8 cellular contexts compared by ENCODE assay signal in genomic region chr17:75181608-75182318, GRCh38. TPM values are rescaled to one million over a fixed set of nuclear protein-coding genes. Genes with fewer than 3 reads are reported as not detected.
DNase-seq lines count a peak whose midpoint lies in the region; ATAC-seq and TF ChIP-seq lines count a peak whose summit lies in the region.

No MANE protein-coding gene starts in this region.

- peaks cover 0 to 11% of the 10 kb centered on the region in 2 donors for H3K36me3 ChIP-seq in mucosa of rectum (ENCODE audit: control insufficient read depth in 2 of 2, insufficient read depth in 2 of 2, low read length in 2 of 2)
- H3K36me3 ChIP-seq in stomach: peaks cover 20 to 38% (median 34%) of the 10 kb centered on the region in 4 donors

- intact Hi-C loops in stomach (cut with DNase I; ENCODE audit: low total_unique reads): no loop called here

- H3K4me3 ChIP-seq in mucosa of rectum (ENCODE audit: low read length in 2 of 2) (peak overlapping the region; percentile 86 to 93), stomach (peak overlapping the region; percentile 89 to 99 (median 97))

- H3K9ac ChIP-seq in mucosa of rectum (ENCODE audit: low read depth in 1 of 2, low read length in 2 of 2): peak overlapping the region; percentile 81 to 95

- no peaks in the 10 kb centered on the region for H3K27me3 ChIP-seq in mucosa of rectum (ENCODE audit: control insufficient read depth in 2 of 2, insufficient read depth in 2 of 2, low read length in 2 of 2)
- no peaks in the 10 kb centered on the region for H3K27me3 ChIP-seq in stomach

- WGBS in stomach, 5 donors: 0 to 1% (median 0%) methylated on average over 23 to 34 of the region's 34 CpGs

- peaks cover 6 to 9% of the 10 kb centered on the region in 2 donors for H3K4me1 ChIP-seq in mucosa of rectum (ENCODE audit: control insufficient read depth in 2 of 2, insufficient read depth in 2 of 2, low read length in 2 of 2)
- peaks cover 18 to 47% (median 29%) of the 10 kb centered on the region in 4 donors for H3K4me1 ChIP-seq in stomach

- ATAC-seq in HG03135 (IDR thresholded peaks at IDR 0.05; ENCODE audit: unreplicated experiment): peak; percentile 4

- TF ChIP-seq CTCF in VCaP (conservative IDR thresholded peaks at IDR 0.05) (no peak), stomach (IDR thresholded peaks at IDR 0.05) (no peak)

- H3K9me3 ChIP-seq in mucosa of rectum (ENCODE audit: control insufficient read depth in 2 of 2, low read length in 2 of 2) (no peaks in the 10 kb centered on the region), stomach (no peaks in the 10 kb centered on the region)

- DNase-seq in EL (peak; percentile 22), stomach (peak; percentile 28), HuH-7.5 (ENCODE audit: low spot score) (no peak), D341Med (ENCODE audit: low spot score) (no peak)
- peak; percentile 33 for DNase-seq in effector CD4-positive, alpha-beta T cell

- TF ChIP-seq POLR2A in stomach (IDR thresholded peaks at IDR 0.05): no peak

- TF ChIP-seq EP300 in stomach (IDR thresholded peaks at IDR 0.05): no peak

- H3K27ac ChIP-seq in VCaP (peak overlapping the region; percentile 99), mucosa of rectum (ENCODE audit: low read depth in 2 of 2, low read length in 2 of 2) (peak overlapping the region; percentile 95 to 97), stomach (peak overlapping the region; percentile 98 to 100 (median 100))

RNA-seq across cellular contexts. Expression of gene SUMO2, which starts 1.0 kb away (rescaled TPM):
- total RNA-seq in stomach: 10 to 100 TPM; 10.7 to 88.1 (median 53.6) TPM
- 100 to 1,000 TPM in 2 of 3 donors, 10 to 100 TPM in 1; 66.0 to 141 (median 130) TPM for polyA plus RNA-seq in stomach

RNA-seq across cellular contexts. Expression of gene NUP85, which starts 23.7 kb away (rescaled TPM):
- total RNA-seq in stomach: 100 to 1,000 TPM in 1 of 5 donors, 10 to 100 TPM in 4; 20.3 to 220 (median 29.2) TPM
- 10 to 100 TPM; 21.5 to 52.1 (median 37.3) TPM for polyA plus RNA-seq in stomach

RNA-seq across cellular contexts. Expression of gene JPT1, which starts 27.5 kb away (rescaled TPM):
- total RNA-seq in stomach: 100 to 1,000 TPM in 1 of 5 donors, 10 to 100 TPM in 3, 1 to 10 TPM in 1; 8.0 to 217 (median 61.9) TPM
- polyA plus RNA-seq in stomach: 100 to 1,000 TPM; 133 to 405 (median 227) TPM

RNA-seq across cellular contexts. Expression of gene NT5C, which starts 50.2 kb away (rescaled TPM):
- 100 to 1,000 TPM in 3 of 5 donors, 10 to 100 TPM in 2; 24.1 to 472 (median 150) TPM for total RNA-seq in stomach
- 100 to 1,000 TPM in 2 of 3 donors, 10 to 100 TPM in 1; 60.5 to 120 (median 117) TPM for polyA plus RNA-seq in stomach

Comparison
In these comparisons a context has a peak if more than half of its experiments do, and no peak if none do; other contexts are left out.
1. DNase-seq: peak in EL (single experiment), effector CD4-positive, alpha-beta T cell (single experiment) and stomach (single experiment); none in HuH-7.5 (single experiment) and D341Med (single experiment).
2. Peak in every context shown above with its lines, with median percentiles within 50 percentile points of each other: H3K27ac ChIP-seq.